In the genomic region with DNA sequence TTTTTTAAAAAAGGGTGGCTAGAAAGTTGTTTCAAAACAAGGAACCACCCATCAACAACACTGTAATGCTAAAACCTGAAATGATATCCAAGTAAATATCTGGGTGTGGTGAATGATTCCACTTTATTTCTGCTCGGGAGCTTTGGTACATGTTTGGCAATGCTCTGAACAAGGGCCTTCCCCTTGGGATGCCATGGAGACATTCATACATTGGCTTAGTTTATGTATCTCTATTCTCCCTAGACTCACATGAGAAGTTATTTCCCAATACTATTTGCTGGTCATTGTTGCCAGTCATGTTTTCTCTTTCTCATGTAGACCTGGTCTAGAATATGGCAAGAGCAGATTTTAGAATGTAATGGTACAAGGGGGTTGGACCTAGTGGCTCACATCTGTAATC, we compare ENCODE assay signal across 19 cellular contexts. TPM values are rescaled to one million over a fixed set of nuclear protein-coding genes. Genes with fewer than 3 reads are reported as not detected.
"Had no signal": no experiment of that assay in that cellular context is flagged by ENCODE, and none has a peak within 500 bp of the region (broad histone marks: within the 10 kb centered on the region; RNA-seq: fewer than 3 reads in every experiment).

No MANE protein-coding gene starts in this region.

- H3K9me3 Mint-ChIP-seq: immature natural killer cell had no signal

- H3K27me3 ChIP-seq: right lobe of liver had no signal

- H3K36me3 ChIP-seq: left ventricle myocardium inferior, lower lobe of right lung, right lobe of liver had no signal

- DNase-seq: dermis blood vessel endothelial cell; erythroblast; immature natural killer cell; kidney; left cardiac atrium; left ventricle myocardium inferior; lower lobe of right lung; naive thymus-derived CD4-positive, alpha-beta T cell; nephron progenitor cell; psoas muscle; retina; right lobe of liver; stimulated activated CD4-positive, alpha-beta T cell treated with anti-CD3 and anti-CD28 coated beads, Interleukin-2, amount 100 ng/mL, for 24 hours; stimulated activated CD4-positive, alpha-beta T cell treated with anti-CD3 and anti-CD28 coated beads, Interleukin-4, amount 100 ng/mL, for 4 hours; stimulated activated naive B cell treated with anti-CD40 and anti-IgM and Interleukin-4, amounts not matched to agents 10 μg/mL and 1 μg/mL and 100 μg/mL, for 72 hours; stimulated activated naive CD8-positive, alpha-beta T cell treated with anti-CD3 and anti-CD28 coated beads, Interleukin-15, amount 100 ng/mL, for 72 hours; substantia nigra; trophoblast cell had no signal

- H3K4me1 ChIP-seq: left ventricle myocardium inferior, lower lobe of right lung, psoas muscle had no signal

- H3K4me3 ChIP-seq: left ventricle myocardium inferior, lower lobe of right lung, psoas muscle, right lobe of liver had no signal

- H3K4me1 Mint-ChIP-seq: immature natural killer cell, memory B cell had no signal

- H3K4me3 Mint-ChIP-seq: immature natural killer cell; memory B cell; naive thymus-derived CD4-positive, alpha-beta T cell; nephron progenitor cell; stimulated activated naive B cell treated with anti-CD40 and anti-IgM and Interleukin-4, amounts not matched to agents 10 μg/mL and 1 μg/mL and 100 μg/mL, for 72 hours; stimulated activated naive CD8-positive, alpha-beta T cell treated with anti-CD3 and anti-CD28 coated beads, Interleukin-15, amount 100 ng/mL, for 72 hours had no signal

- H3K27me3 Mint-ChIP-seq: naive thymus-derived CD4-positive, alpha-beta T cell; stimulated activated naive CD8-positive, alpha-beta T cell treated with anti-CD3 and anti-CD28 coated beads, Interleukin-15, amount 100 ng/mL, for 72 hours had no signal

- H3K27ac ChIP-seq: left ventricle myocardium inferior, lower lobe of right lung, psoas muscle, right lobe of liver had no signal

- H3K27ac Mint-ChIP-seq: immature natural killer cell; memory B cell; nephron progenitor cell; stimulated activated naive B cell treated with anti-CD40 and anti-IgM and Interleukin-4, amounts not matched to agents 10 μg/mL and 1 μg/mL and 100 μg/mL, for 72 hours; stimulated activated naive CD8-positive, alpha-beta T cell treated with anti-CD3 and anti-CD28 coated beads, Interleukin-15, amount 100 ng/mL, for 72 hours had no signal

- H3K9me3 ChIP-seq: psoas muscle, right lobe of liver had no signal

- ATAC-seq: left cardiac atrium; naive thymus-derived CD4-positive, alpha-beta T cell; psoas muscle; right lobe of liver; stimulated activated naive B cell treated with anti-CD40 and anti-IgM and Interleukin-4, amounts not matched to agents 10 μg/mL and 1 μg/mL and 100 μg/mL, for 72 hours; stimulated activated naive CD8-positive, alpha-beta T cell treated with anti-CD3 and anti-CD28 coated beads, Interleukin-15, amount 100 ng/mL, for 72 hours had no signal

- H3K36me3 Mint-ChIP-seq: immature natural killer cell; stimulated activated naive B cell treated with anti-CD40 and anti-IgM and Interleukin-4, amounts not matched to agents 10 μg/mL and 1 μg/mL and 100 μg/mL, for 72 hours had no signal

RNA-seq across cellular contexts. Expression of gene ADTRP, which starts 22.9 kb away (rescaled TPM):
- total RNA-seq: psoas muscle had no signal
- polyA plus RNA-seq: immature natural killer cell had no signal
